ENCODE assay signal across 26 cellular contexts in genomic region chr18:75343389-75343788, GRCh38.
"Had no signal": no experiment of that assay in that cellular context is flagged by ENCODE, and none has a peak within 500 bp of the region (broad histone marks: within the 10 kb centered on the region; RNA-seq: fewer than 3 reads in every experiment).

No MANE protein-coding gene starts in this region.

- H3K27me3 ChIP-seq: right lobe of liver, testis, thyroid gland, transverse colon, upper lobe of left lung, vagina had no signal

- H3K4me3 Mint-ChIP-seq: immature natural killer cell; naive thymus-derived CD8-positive, alpha-beta T cell; nephron; stimulated activated naive B cell treated with anti-CD40 and anti-IgM and Interleukin-4, amounts not matched to agents 10 μg/mL and 1 μg/mL and 100 μg/mL, for 72 hours had no signal

- DNase-seq: hypothalamus; immature natural killer cell; kidney; left colon; left lung; lower lobe of right lung; mammary epithelial cell; mesenchymal stem cell; naive thymus-derived CD8-positive, alpha-beta T cell; occipital lobe; psoas muscle; right lobe of liver; stimulated activated CD4-positive, alpha-beta T cell treated with anti-CD3 and anti-CD28 coated beads, Interleukin-1b, Interleukin-23, amount 100 ng/mL, for 48 hours; stimulated activated CD4-positive, alpha-beta T cell treated with anti-CD3 and anti-CD28 coated beads, Interleukin-2, amount 100 ng/mL, for 48 hours; stimulated activated naive B cell treated with anti-CD40 and anti-IgM and Interleukin-4, amounts not matched to agents 10 μg/mL and 1 μg/mL and 100 μg/mL, for 72 hours; stimulated activated naive CD8-positive, alpha-beta T cell treated with anti-CD3 and anti-CD28 coated beads, Interleukin-15, Interleukin-2, amounts not matched to agents 100 U/mL and 50 U/mL, for 24 hours; stomach; testis; thyroid gland; transverse colon; upper lobe of left lung had no signal

- H3K9ac ChIP-seq: parathyroid adenoma had no signal

- H3K4me2 ChIP-seq: smooth muscle cell had no signal

- H3K9me3 Mint-ChIP-seq: immature natural killer cell; naive thymus-derived CD8-positive, alpha-beta T cell; nephron; stimulated activated naive B cell treated with anti-CD40 and anti-IgM and Interleukin-4, amounts not matched to agents 10 μg/mL and 1 μg/mL and 100 μg/mL, for 72 hours had no signal

- H3K27ac Mint-ChIP-seq: immature natural killer cell; stimulated activated naive B cell treated with anti-CD40 and anti-IgM and Interleukin-4, amounts not matched to agents 10 μg/mL and 1 μg/mL and 100 μg/mL, for 72 hours had no signal

- H3K4me1 Mint-ChIP-seq: immature natural killer cell; naive thymus-derived CD8-positive, alpha-beta T cell; stimulated activated naive B cell treated with anti-CD40 and anti-IgM and Interleukin-4, amounts not matched to agents 10 μg/mL and 1 μg/mL and 100 μg/mL, for 72 hours had no signal

- H3K27ac ChIP-seq: left lung, lower lobe of right lung, neutrophil, parathyroid adenoma, psoas muscle, right lobe of liver, stomach, testis, thyroid gland, transverse colon, upper lobe of left lung, vagina had no signal

- H3K36me3 Mint-ChIP-seq: immature natural killer cell; naive thymus-derived CD8-positive, alpha-beta T cell; stimulated activated naive B cell treated with anti-CD40 and anti-IgM and Interleukin-4, amounts not matched to agents 10 μg/mL and 1 μg/mL and 100 μg/mL, for 72 hours had no signal

- H3K4me3 ChIP-seq: left lung, lower lobe of right lung, psoas muscle, right lobe of liver, smooth muscle cell, stomach, testis, thyroid gland, transverse colon, upper lobe of left lung, vagina had no signal

- H2AFZ ChIP-seq: parathyroid adenoma had no signal

- H3K36me3 ChIP-seq: left lung, lower lobe of right lung, neutrophil, right lobe of liver, stomach, thyroid gland, transverse colon, upper lobe of left lung, vagina had no signal

- H3K9me3 ChIP-seq: left lung, lower lobe of right lung, neutrophil, psoas muscle, right lobe of liver, stomach, testis, thyroid gland, transverse colon, upper lobe of left lung, vagina had no signal

- H3K4me1 ChIP-seq: left lung, lower lobe of right lung, parathyroid adenoma, psoas muscle, right lobe of liver, stomach, testis, thyroid gland, transverse colon, upper lobe of left lung, vagina had no signal

- ATAC-seq: left colon; left lung; lower lobe of right lung; naive thymus-derived CD8-positive, alpha-beta T cell; psoas muscle; right lobe of liver; stimulated activated naive B cell treated with anti-CD40 and anti-IgM and Interleukin-4, amounts not matched to agents 10 μg/mL and 1 μg/mL and 100 μg/mL, for 72 hours; stimulated activated naive CD8-positive, alpha-beta T cell treated with anti-CD3 and anti-CD28 coated beads, Interleukin-15, Interleukin-2, amounts not matched to agents 100 U/mL and 50 U/mL, for 24 hours had no signal
